In the genomic region with DNA sequence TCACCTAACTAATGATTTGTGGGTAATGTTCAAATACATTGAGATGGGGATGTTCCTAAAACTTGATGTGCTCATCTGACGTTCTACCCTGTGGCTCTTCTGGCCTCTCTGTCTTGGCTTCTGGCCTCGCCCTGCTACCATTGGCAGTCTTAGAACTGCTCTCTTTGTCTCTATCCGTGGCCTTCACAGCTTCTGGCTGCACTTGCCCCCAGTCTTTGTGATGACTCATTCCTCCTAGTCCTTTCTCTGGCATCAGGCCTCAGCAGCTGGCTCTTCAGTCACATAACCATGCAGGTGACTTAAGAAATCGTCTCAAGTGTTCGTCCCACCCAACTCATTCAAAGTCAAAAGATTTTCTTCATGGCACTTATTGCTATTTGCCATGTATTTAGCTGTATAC, we compare ENCODE assay signal across 11 cellular contexts.
DNase-seq lines count a peak whose midpoint lies in the region; ATAC-seq and TF ChIP-seq lines count a peak whose summit lies in the region.
"Had no signal": no experiment of that assay in that cellular context is flagged by ENCODE, and none has a peak within 500 bp of the region (broad histone marks: within the 10 kb centered on the region; RNA-seq: fewer than 3 reads in every experiment).

No MANE protein-coding gene starts in this region.

- WGBS in hepatocyte (ENCODE audit: low lambda C conversion rate, missing lambda C conversion rate): 86% methylated on average over 5 of the region's 5 CpGs
- WGBS in thyroid gland, 2 donors: 64 to 73% methylated on average over 5 of the region's 5 CpGs

- no peaks in the 10 kb centered on the region for H3K4me1 Mint-ChIP-seq in T-helper 2 cell treated with Interferon-gamma antibody and Interleukin-4, amounts not matched to agents 5 μg/mL and 100 μg/mL, for 36 hours (ENCODE audit: low read depth)
- H3K4me1 Mint-ChIP-seq: activated CD4-positive, alpha-beta T cell treated with anti-CD3 and anti-CD28 coated beads, Interleukin-2, amount 10 ng/mL, durations not matched to agents 7 days and 5 days had no signal

- no peak overlapping the region for H3K27ac Mint-ChIP-seq in T-helper 2 cell treated with Interferon-gamma antibody and Interleukin-4, amounts not matched to agents 5 μg/mL and 100 μg/mL, for 36 hours
- H3K27ac Mint-ChIP-seq: activated CD4-positive, alpha-beta T cell treated with anti-CD3 and anti-CD28 coated beads, Interleukin-2, amount 10 ng/mL, durations not matched to agents 7 days and 5 days; HFFc6 had no signal

- peaks cover under 1% of the 10 kb centered on the region for H4K20me1 ChIP-seq in hepatocyte (ENCODE audit: insufficient read depth, poor library complexity, severe bottlenecking)

- no peak overlapping the region for H2AFZ ChIP-seq in hepatocyte

- H3K4me3 ChIP-seq in astrocyte of the spinal cord (ENCODE audit: low read depth, low read length): no peak overlapping the region
- no peak overlapping the region for H3K4me3 ChIP-seq in hepatocyte
- H3K4me3 ChIP-seq in thyroid gland (replicated peaks in 1 of 3): no peak overlapping the region

- intact Hi-C loops in thyroid gland (cut with DNase I): no loop called here

- H3K27ac ChIP-seq in hepatocyte: no peak overlapping the region
- H3K27ac ChIP-seq in thyroid gland: no peak overlapping the region

- no peaks in the 10 kb centered on the region for H3K9me3 ChIP-seq in hepatocyte (ENCODE audit: low read depth)
- no peaks in the 10 kb centered on the region for H3K9me3 ChIP-seq in thyroid gland

- no peaks in the 10 kb centered on the region for H3K27me3 ChIP-seq in hepatocyte
- no peaks in the 10 kb centered on the region for H3K27me3 ChIP-seq in thyroid gland

- H3K9me2 ChIP-seq in hepatocyte (replicated peaks; ENCODE audit: insufficient read depth): no peaks in the 10 kb centered on the region

- no peak for ATAC-seq in GM21786 (IDR thresholded peaks at IDR 0.05; ENCODE audit: unreplicated experiment)

- no peak for TF ChIP-seq POLR2A in thyroid gland (IDR thresholded peaks at IDR 0.05)

- no peaks in the 10 kb centered on the region for H3K79me2 ChIP-seq in hepatocyte

- no peak overlapping the region for H3K4me2 ChIP-seq in hepatocyte

- H3K4me1 ChIP-seq in hepatocyte (ENCODE audit: insufficient read depth): no peaks in the 10 kb centered on the region
- H3K4me1 ChIP-seq in thyroid gland: no peaks in the 10 kb centered on the region

- H3K27me3 Mint-ChIP-seq in T-helper 2 cell treated with Interferon-gamma antibody and Interleukin-4, amounts not matched to agents 5 μg/mL and 100 μg/mL, for 36 hours (ENCODE audit: low read depth): no peaks in the 10 kb centered on the region
- H3K27me3 Mint-ChIP-seq: activated CD4-positive, alpha-beta T cell treated with anti-CD3 and anti-CD28 coated beads, Interleukin-2, amount 10 ng/mL, durations not matched to agents 7 days and 5 days had no signal

- H3K36me3 Mint-ChIP-seq in T-helper 2 cell treated with Interferon-gamma antibody and Interleukin-4, amounts not matched to agents 5 μg/mL and 100 μg/mL, for 36 hours (ENCODE audit: low read depth): peaks cover 6% of the 10 kb centered on the region

- peak; percentile 39 for DNase-seq in HT-29 (ENCODE audit: low spot score)
- DNase-seq in astrocyte of the spinal cord (ENCODE audit: low read depth, low spot score): peak; percentile 51
- peak; percentile 8 for DNase-seq in hepatocyte (ENCODE audit: low spot score)
- peak; percentile 33 to 61 for DNase-seq in thyroid gland
- DNase-seq in T-helper 2 cell treated with Interferon-gamma antibody and Interleukin-4, amounts not matched to agents 5 μg/mL and 100 μg/mL, for 36 hours (ENCODE audit: low spot score): no peak
- DNase-seq in activated CD8-positive, alpha-beta memory T cell treated with anti-CD3 and anti-CD28 coated beads, Interleukin-2, amount 50 U/mL, for 4 hours: no peak
- DNase-seq: activated CD4-positive, alpha-beta T cell treated with anti-CD3 and anti-CD28 coated beads, Interleukin-2, amount 10 ng/mL, durations not matched to agents 7 days and 5 days; HFFc6; NCI-H1694; stimulated activated CD4-positive, alpha-beta T cell treated with anti-CD3 and anti-CD28 coated beads, Interleukin-2, amount 100 ng/mL, for 24 hours had no signal

- TF ChIP-seq CTCF in astrocyte of the spinal cord (IDR thresholded peaks at IDR 0.05; ENCODE audit: low read depth, low read length) (no peak), hepatocyte (IDR thresholded peaks at IDR 0.05; ENCODE audit: poor library complexity) (no peak), thyroid gland (IDR thresholded peaks at IDR 0.05) (no peak)

- no peaks in the 10 kb centered on the region for H3K9me3 Mint-ChIP-seq in T-helper 2 cell treated with Interferon-gamma antibody and Interleukin-4, amounts not matched to agents 5 μg/mL and 100 μg/mL, for 36 hours
- H3K9me3 Mint-ChIP-seq: activated CD4-positive, alpha-beta T cell treated with anti-CD3 and anti-CD28 coated beads, Interleukin-2, amount 10 ng/mL, durations not matched to agents 7 days and 5 days; HFFc6 had no signal

- H3K4me3 Mint-ChIP-seq in T-helper 2 cell treated with Interferon-gamma antibody and Interleukin-4, amounts not matched to agents 5 μg/mL and 100 μg/mL, for 36 hours: no peak overlapping the region
- H3K4me3 Mint-ChIP-seq: activated CD4-positive, alpha-beta T cell treated with anti-CD3 and anti-CD28 coated beads, Interleukin-2, amount 10 ng/mL, durations not matched to agents 7 days and 5 days; HFFc6 had no signal

- in situ Hi-C loops in astrocyte of the spinal cord (cut with HindIII; ENCODE audit: low sequenced_read_pairs): no loop called here

- no peaks in the 10 kb centered on the region for H3K36me3 ChIP-seq in hepatocyte (replicated peaks; ENCODE audit: insufficient read depth, low read depth)
- H3K36me3 ChIP-seq in thyroid gland: no peaks in the 10 kb centered on the region

Comparison
In these comparisons a context has a peak if more than half of its experiments do, and no peak if none do; other contexts are left out.
1. DNase-seq: peak in HT-29 (single experiment), astrocyte of the spinal cord (single experiment), hepatocyte (single experiment) and thyroid gland (2 of 2); none in T-helper 2 cell treated with Interferon-gamma antibody and Interleukin-4, amounts not matched to agents 5 μg/mL and 100 μg/mL, for 36 hours (single experiment) and activated CD8-positive, alpha-beta memory T cell treated with anti-CD3 and anti-CD28 coated beads, Interleukin-2, amount 50 U/mL, for 4 hours (single experiment).